ENCODE assay signal across 20 cellular contexts in genomic region chr12:109731806-109732205, GRCh38. TPM values are rescaled to one million over a fixed set of nuclear protein-coding genes. Genes with fewer than 3 reads are reported as not detected.
A peak's percentile ranks its signal among the peaks of the same experiment; 100 is the strongest.
DNase-seq lines count a peak whose midpoint lies in the region; ATAC-seq and TF ChIP-seq lines count a peak whose summit lies in the region.
"Had no signal": no experiment of that assay in that cellular context is flagged by ENCODE, and none has a peak within 500 bp of the region (broad histone marks: within the 10 kb centered on the region; RNA-seq: fewer than 3 reads in every experiment).

No MANE protein-coding gene starts in this region.

- H3K4me3 Mint-ChIP-seq in endodermal cell = no peak overlapping the region
- H3K4me3 Mint-ChIP-seq in neural crest cell = no peak overlapping the region
- H3K4me3 Mint-ChIP-seq: activated CD4-positive, alpha-beta T cell treated with anti-CD3 and anti-CD28 coated beads, Interleukin-2, amount 10 ng/mL, durations not matched to agents 24 days and 14 days had no signal

- no peak for TF ChIP-seq CTCF in heart right ventricle (IDR thresholded peaks at IDR 0.05)
- TF ChIP-seq CTCF in endodermal cell (conservative IDR thresholded peaks at IDR 0.05) = no peak
- TF ChIP-seq CTCF in neural crest cell (conservative IDR thresholded peaks at IDR 0.05) = no peak
- no peak for TF ChIP-seq CTCF in upper lobe of right lung (IDR thresholded peaks at IDR 0.05)

- H3K27me3 ChIP-seq in heart right ventricle = peaks cover 0 to 20% (median 0%) of the 10 kb centered on the region in 7 donors
- no peaks in the 10 kb centered on the region for H3K27me3 ChIP-seq in endodermal cell (ENCODE audit: control insufficient read depth, insufficient read depth, low read length, poor library complexity, severe bottlenecking)
- peaks cover 7% of the 10 kb centered on the region for H3K27me3 ChIP-seq in upper lobe of right lung
- H3K27me3 ChIP-seq: SJCRH30, vagina had no signal

- H3K27ac Mint-ChIP-seq in endodermal cell = no peak overlapping the region
- peak overlapping the region; percentile 65 for H3K27ac Mint-ChIP-seq in neural crest cell (ENCODE audit: unreplicated experiment)
- H3K27ac Mint-ChIP-seq: activated CD4-positive, alpha-beta T cell treated with anti-CD3 and anti-CD28 coated beads, Interleukin-2, amount 10 ng/mL, durations not matched to agents 24 days and 14 days had no signal

- H3K27me3 Mint-ChIP-seq in endodermal cell (ENCODE audit: insufficient read depth) (no peaks in the 10 kb centered on the region), neural crest cell (ENCODE audit: low read depth) (peaks cover 22% of the 10 kb centered on the region)

- H3K9me3 ChIP-seq in heart right ventricle (no peaks in the 10 kb centered on the region), endodermal cell (ENCODE audit: control insufficient read depth, low read length) (no peaks in the 10 kb centered on the region), upper lobe of right lung (no peaks in the 10 kb centered on the region)
- H3K9me3 ChIP-seq: left lung, neutrophil, SJCRH30, vagina had no signal

- no peak overlapping the region for H3K27ac ChIP-seq in heart right ventricle
- H3K27ac ChIP-seq in endodermal cell (ENCODE audit: low read depth, low read length) = peak overlapping the region; percentile 79
- no peak overlapping the region for H3K27ac ChIP-seq in upper lobe of right lung
- H3K27ac ChIP-seq: left lung, neutrophil, SJCRH30, vagina had no signal

- H3K9me3 Mint-ChIP-seq in endodermal cell (no peaks in the 10 kb centered on the region), neural crest cell (no peaks in the 10 kb centered on the region)
- H3K9me3 Mint-ChIP-seq: activated CD4-positive, alpha-beta T cell treated with anti-CD3 and anti-CD28 coated beads, Interleukin-2, amount 10 ng/mL, durations not matched to agents 24 days and 14 days had no signal

- H3K36me3 ChIP-seq in heart right ventricle (no peaks in the 10 kb centered on the region), endodermal cell (ENCODE audit: control insufficient read depth, insufficient read depth, low read length) (peaks cover 11% of the 10 kb centered on the region), upper lobe of right lung (no peaks in the 10 kb centered on the region)
- H3K36me3 ChIP-seq: left lung, neutrophil, SJCRH30, vagina had no signal

- 89 to 92% methylated on average over 7 of the region's 7 CpGs for WGBS in heart right ventricle, 2 donors
- 94 to 100% methylated on average over 6 to 7 of the region's 7 CpGs for WGBS in endodermal cell (ENCODE audit: insufficient coverage in 1 of 2, insufficient read length in 1 of 2), 2 experiments

- peaks cover 6% of the 10 kb centered on the region for H3K36me3 Mint-ChIP-seq in endodermal cell (ENCODE audit: low read depth)
- H3K36me3 Mint-ChIP-seq in neural crest cell (ENCODE audit: low read depth) = no peaks in the 10 kb centered on the region

- no peak overlapping the region for H3K9ac ChIP-seq in endodermal cell (ENCODE audit: extremely low read depth, low read length, poor library complexity, severe bottlenecking)

- peak; percentile 55 for DNase-seq in cardiac septum (ENCODE audit: low spot score)
- no peak for DNase-seq in heart right ventricle
- DNase-seq in endodermal cell = peak; percentile 38
- no peak for DNase-seq in neural crest cell (ENCODE audit: low read depth, low spot score)
- peak; percentile 21 for DNase-seq in upper lobe of right lung
- DNase-seq in stimulated activated CD4-positive, alpha-beta T cell treated with anti-CD3 and anti-CD28 coated beads, Interleukin-4, amount 100 ng/mL, for 4 hours = no peak
- DNase-seq in DMS153 (lab: John Stamatoyannopoulos, UW) = no peak
- DNase-seq: activated CD4-positive, alpha-beta T cell treated with anti-CD3 and anti-CD28 coated beads, Interleukin-2, amount 10 ng/mL, durations not matched to agents 24 days and 14 days; activated gamma-delta T cell; EL; IMR-90; NCI-H1105; NCI-H2029; NCI-H226; PC-3; SJCRH30 had no signal

- intact Hi-C loops in cardiac septum (cut with DNase I) = no loop called here
- intact Hi-C loops in heart right ventricle (cut with DNase I) = no loop called here
- intact Hi-C loops in upper lobe of right lung (cut with DNase I) = no loop called here

- H3K4me1 ChIP-seq in heart right ventricle = peaks cover 0 to 31% (median 8%) of the 10 kb centered on the region in 9 donors
- H3K4me1 ChIP-seq in endodermal cell (ENCODE audit: control insufficient read depth, insufficient read depth, low read length) = peaks cover 20% of the 10 kb centered on the region
- no peaks in the 10 kb centered on the region for H3K4me1 ChIP-seq in upper lobe of right lung
- H3K4me1 ChIP-seq: left lung, vagina had no signal

- no peak overlapping the region for H3K4me3 ChIP-seq in heart right ventricle
- H3K4me3 ChIP-seq in endodermal cell (ENCODE audit: low read length) = no peak overlapping the region
- H3K4me3 ChIP-seq in upper lobe of right lung = no peak overlapping the region
- H3K4me3 ChIP-seq: left lung, SJCRH30, vagina had no signal

- ATAC-seq in heart right ventricle (no peak), upper lobe of right lung (no peak), GM21390 (IDR thresholded peaks at IDR 0.05; ENCODE audit: unreplicated experiment) (no peak)
- ATAC-seq: left lung, PC-3 had no signal

- H3K4me1 Mint-ChIP-seq in endodermal cell (peaks cover 38% of the 10 kb centered on the region), neural crest cell (peaks cover 80% of the 10 kb centered on the region)
- H3K4me1 Mint-ChIP-seq: activated CD4-positive, alpha-beta T cell treated with anti-CD3 and anti-CD28 coated beads, Interleukin-2, amount 10 ng/mL, durations not matched to agents 24 days and 14 days had no signal

RNA-seq across cellular contexts. Expression of gene FAM222A, which starts 18.2 kb away (rescaled TPM):
- total RNA-seq in cardiac septum (7.8 TPM), heart right ventricle (10 to 100 TPM in 5 of 10 donors, 1 to 10 TPM in 5; 3.4 to 26.0 (median 8.6) TPM), endodermal cell (10 to 100 TPM; 21.6 to 24.4 TPM), neural crest cell (12.5 and 13.9 TPM in 2 replicates), upper lobe of right lung (6.2 TPM)
- polyA plus RNA-seq in heart right ventricle = 1 to 10 TPM; 2.7 to 6.2 TPM
- 8.7 TPM for polyA plus RNA-seq in endodermal cell (2013, experiment 1 of 2)
- polyA plus RNA-seq in endodermal cell (2013, experiment 2 of 2) = 8.7 TPM

Comparison
In these comparisons a context has a peak if more than half of its experiments do, and no peak if none do; other contexts are left out.
1. DNase-seq: peak in cardiac septum (single experiment), endodermal cell (single experiment) and upper lobe of right lung (single experiment); none in heart right ventricle (0 of 2), neural crest cell (single experiment), stimulated activated CD4-positive, alpha-beta T cell treated with anti-CD3 and anti-CD28 coated beads, Interleukin-4, amount 100 ng/mL, for 4 hours (0 of 2) and DMS153 (single experiment).